In genomic region chr9:134648701-134649525, GRCh38 we compare ENCODE assay signal across 14 cellular contexts. TPM values are rescaled to one million over a fixed set of nuclear protein-coding genes. Genes with fewer than 3 reads are reported as not detected.
A peak's percentile ranks its signal among the peaks of the same experiment; 100 is the strongest.
DNase-seq lines count a peak whose midpoint lies in the region; ATAC-seq and TF ChIP-seq lines count a peak whose summit lies in the region.
"Had no signal": no experiment of that assay in that cellular context is flagged by ENCODE, and none has a peak within 500 bp of the region (broad histone marks: within the 10 kb centered on the region; RNA-seq: fewer than 3 reads in every experiment).

No MANE protein-coding gene starts in this region.

- H4K20me1 ChIP-seq in PC-3 (ENCODE audit: low read length) = no peaks in the 10 kb centered on the region

- CTCF ChIA-PET in PC-3 (lab: Charles Lee) = interaction anchor here (0.7 kb wide), 1 partner anchor 480 kb away, joined by 3 read pairs; no protein-coding TSS in a partner anchor

- H3K27me3 ChIP-seq in PC-3 (ENCODE audit: low read length) = no peaks in the 10 kb centered on the region
- H3K27me3 ChIP-seq in stomach = peaks cover 0 to 1% (median 0%) of the 10 kb centered on the region in 3 donors
- H3K27me3 ChIP-seq: ovary had no signal

- no peak for DNase-seq in activated CD4-positive, CD25-positive, alpha-beta regulatory T cell (lab: John Stamatoyannopoulos, UW)
- DNase-seq in PC-3 (peak; percentile 64), fibroblast of mammary gland (ENCODE audit: low read depth) (peak; percentile 79), stomach (no peak)
- DNase-seq in activated CD4-positive, alpha-beta T cell treated with anti-CD3 and anti-CD28 coated beads, Interleukin-2, amount 50 U/mL, for 4 hours = no peak
- DNase-seq: activated naive CD4-positive, alpha-beta T cell treated with anti-CD3 and anti-CD28 coated beads for 36 hours; endodermal cell; GF-D8; NCI-H2081 had no signal

- H3K36me3 ChIP-seq in PC-3 (ENCODE audit: low read depth, low read length) = no peaks in the 10 kb centered on the region
- H3K36me3 ChIP-seq in stomach = no peaks in the 10 kb centered on the region
- H3K36me3 ChIP-seq: ovary had no signal

- H3K27ac ChIP-seq in PC-3 (ENCODE audit: low read length) (no peak overlapping the region), stomach (peak overlapping the region in 4 of 5 donors; percentile 29 to 96 (median 88))
- H3K27ac ChIP-seq: ovary, VCaP had no signal

- BruUV-seq in PC-3 (replicated peaks; lab: Mats Ljungman, UMichigan) = no TSS peak

- H2AFZ ChIP-seq in PC-3 (ENCODE audit: low read length) = no peak overlapping the region

- POLR2A ChIA-PET in PC-3 (lab: Charles Lee; ENCODE audit: unreplicated experiment) = interaction anchor here (0.6 kb wide), 1 partner anchor 1879 kb away, joined by 4 read pairs; no protein-coding TSS in a partner anchor

- H3K4me2 ChIP-seq in PC-3 (ENCODE audit: low read length) = no peak overlapping the region

- H3K4me3 ChIP-seq in PC-3 (ENCODE audit: low read length) (no peak overlapping the region), fibroblast of mammary gland (ENCODE audit: control insufficient read depth, low read depth, low read length) (no peak overlapping the region), stomach (no peak overlapping the region)
- H3K4me3 ChIP-seq: ovary had no signal

- H3K9ac ChIP-seq in PC-3 (ENCODE audit: low read length) = no peak overlapping the region

- no peak for TF ChIP-seq CTCF in PC-3 (conservative IDR thresholded peaks at IDR 0.05; ENCODE audit: low read depth, low read length)
- TF ChIP-seq CTCF in fibroblast of mammary gland (conservative IDR thresholded peaks at IDR 0.05; ENCODE audit: control insufficient read depth, insufficient read depth, low read depth, low read length) = no peak
- no peak for TF ChIP-seq CTCF in stomach (IDR thresholded peaks at IDR 0.05)

- no peaks in the 10 kb centered on the region for H3K9me2 ChIP-seq in PC-3 (replicated peaks; ENCODE audit: low read length)

- TF ChIP-seq EP300 in stomach (IDR thresholded peaks at IDR 0.05) = no peak

- peaks cover 21% of the 10 kb centered on the region for H3K4me1 ChIP-seq in PC-3 (ENCODE audit: insufficient read depth, low read length)
- H3K4me1 ChIP-seq in stomach = peaks cover 12 to 76% (median 47%) of the 10 kb centered on the region in 4 donors

- WGBS in stomach, 5 donors = 70 to 87% (median 84%) methylated on average over 10 to 20 of the region's 20 CpGs

- intact Hi-C loops in PC-3 (cut with micrococcal nuclease) = no loop called here
- intact Hi-C loops in stomach (cut with DNase I; ENCODE audit: low total_unique reads) = loop anchor here (10.0 kb wide), 1 partner anchor 184 kb away; no protein-coding TSS in a partner anchor

- peaks cover 4% of the 10 kb centered on the region; the same call in 1 of the 2 replicates for H3K79me2 ChIP-seq in PC-3 (ENCODE audit: low read length)

- H3K9me3 ChIP-seq in PC-3 (ENCODE audit: low read length) (no peaks in the 10 kb centered on the region), stomach (no peaks in the 10 kb centered on the region)
- H3K9me3 ChIP-seq: ovary had no signal

- TF ChIP-seq POLR2A in stomach (IDR thresholded peaks at IDR 0.05) = no peak

- no peaks in the 10 kb centered on the region for H3F3A ChIP-seq in PC-3 (ENCODE audit: low read length, unreplicated experiment)

- ATAC-seq in activated CD4-positive, CD25-positive, alpha-beta regulatory T cell treated with anti-CD3 and anti-CD28 coated beads, Interleukin-2, amount 50 U/mL, for 24 hours = peak; percentile 46 to 69
- ATAC-seq in PC-3 (peak; percentile 31), GM21825 (IDR thresholded peaks at IDR 0.05; ENCODE audit: unreplicated experiment) (no peak), GM18517 (IDR thresholded peaks at IDR 0.05; ENCODE audit: unreplicated experiment) (no peak)

RNA-seq across cellular contexts. Expression of gene COL5A1, which starts 7.3 kb away (rescaled TPM):
- total RNA-seq in PC-3 (2014; rRNA removed) (10.6 and 15.4 TPM in 2 replicates), stomach (100 to 1,000 TPM in 2 of 5 donors, 10 to 100 TPM in 3; 17.5 to 205 (median 48.2) TPM)
- 10 to 100 TPM in 2 of 3 donors, 1 to 10 TPM in 1; 7.3 to 17.4 (median 17.3) TPM for polyA plus RNA-seq in stomach

Comparison
In these comparisons a context has a peak if more than half of its experiments do, and no peak if none do; other contexts are left out.
1. ATAC-seq: peak in activated CD4-positive, CD25-positive, alpha-beta regulatory T cell treated with anti-CD3 and anti-CD28 coated beads, Interleukin-2, amount 50 U/mL, for 24 hours (2 of 2) and PC-3 (single experiment); none in GM21825 (single experiment) and GM18517 (single experiment).
2. DNase-seq: peak in PC-3 (single experiment) and fibroblast of mammary gland (single experiment); none in activated CD4-positive, CD25-positive, alpha-beta regulatory T cell (0 of 4), stomach (single experiment) and activated CD4-positive, alpha-beta T cell treated with anti-CD3 and anti-CD28 coated beads, Interleukin-2, amount 50 U/mL, for 4 hours (0 of 2).